11 cellular contexts compared by ENCODE assay signal in genomic region chr20:36827541-36828279, GRCh38. TPM values are rescaled to one million over a fixed set of nuclear protein-coding genes. Genes with fewer than 3 reads are reported as not detected.
DNase-seq lines count a peak whose midpoint lies in the region; ATAC-seq and TF ChIP-seq lines count a peak whose summit lies in the region.
"Had no signal": no experiment of that assay in that cellular context is flagged by ENCODE, and none has a peak within 500 bp of the region (broad histone marks: within the 10 kb centered on the region; RNA-seq: fewer than 3 reads in every experiment).

No MANE protein-coding gene starts in this region.

- H3K36me3 ChIP-seq in right atrium auricular region: peaks cover 17% of the 10 kb centered on the region
- H3K36me3 ChIP-seq in thyroid gland: peaks cover 17 to 20% of the 10 kb centered on the region in 2 donors

- H3K27me3 ChIP-seq in right atrium auricular region (no peaks in the 10 kb centered on the region), thyroid gland (no peaks in the 10 kb centered on the region)

- intact Hi-C loops in Right ventricle myocardium superior (cut with DNase I): no loop called here
- intact Hi-C loops in thyroid gland (cut with DNase I): no loop called here

- peaks cover 4% of the 10 kb centered on the region for H3K27me3 Mint-ChIP-seq in brain
- H3K27me3 Mint-ChIP-seq: naive thymus-derived CD8-positive, alpha-beta T cell had no signal

- H3K9me3 Mint-ChIP-seq in brain: no peaks in the 10 kb centered on the region
- H3K9me3 Mint-ChIP-seq: naive thymus-derived CD8-positive, alpha-beta T cell had no signal

- peaks cover 53% of the 10 kb centered on the region for H3K36me3 Mint-ChIP-seq in brain

- H3K4me1 ChIP-seq in right atrium auricular region: peaks cover 0 to 59% of the 10 kb centered on the region in 2 donors
- H3K4me1 ChIP-seq in thyroid gland: peaks cover 49 to 60% of the 10 kb centered on the region in 2 donors

- DNase-seq in Right ventricle myocardium superior (peak; percentile 80), right atrium auricular region (ENCODE audit: low spot score) (no peak), NOMO-1 treated with dmso at 0.1 percent for 144 hours (lab: John Stamatoyannopoulos, UW; ENCODE audit: unreplicated experiment) (no peak), thyroid gland (no peak), DMS53 (lab: John Stamatoyannopoulos, UW) (no peak), NOMO-1 (lab: John Stamatoyannopoulos, UW; ENCODE audit: unreplicated experiment in 2 of 2) (no peak)
- DNase-seq: naive thymus-derived CD8-positive, alpha-beta T cell; NCI-H510A treated with DMSO at 0.1 percent for 48 hours; stimulated activated CD8-positive, alpha-beta memory T cell treated with anti-CD3 and anti-CD28 coated beads, Interleukin-4, amount 100 ng/mL, for 48 hours had no signal

- H3K4me3 ChIP-seq in right atrium auricular region: no peak overlapping the region
- H3K4me3 ChIP-seq in thyroid gland (replicated peaks in 1 of 3): no peak overlapping the region

- TF ChIP-seq CTCF in right atrium auricular region (IDR thresholded peaks at IDR 0.05) (no peak), brain (conservative IDR thresholded peaks at IDR 0.05) (no peak), thyroid gland (IDR thresholded peaks at IDR 0.05) (no peak)

- H3K27ac ChIP-seq in right atrium auricular region (peak overlapping the region in 1 of 2 donors; percentile 40), thyroid gland (peak overlapping the region in 1 of 3 donors; percentile 29)

- H3K4me3 Mint-ChIP-seq in brain: no peak overlapping the region
- H3K4me3 Mint-ChIP-seq: naive thymus-derived CD8-positive, alpha-beta T cell had no signal

- H3K9me3 ChIP-seq in right atrium auricular region (no peaks in the 10 kb centered on the region), thyroid gland (no peaks in the 10 kb centered on the region)

- WGBS in thyroid gland, 2 donors: 84 to 86% methylated on average over 11 of the region's 11 CpGs

- peak overlapping the region in 3 of 5 experiments; percentile 27 to 63 (median 47) for H3K27ac Mint-ChIP-seq in brain
- H3K27ac Mint-ChIP-seq: naive thymus-derived CD8-positive, alpha-beta T cell had no signal

- no peak for TF ChIP-seq POLR2A in thyroid gland (IDR thresholded peaks at IDR 0.05)

- peaks cover 49% of the 10 kb centered on the region for H3K4me1 Mint-ChIP-seq in brain

- ATAC-seq in Right ventricle myocardium superior (ENCODE audit: poor library complexity): peak; percentile 65
- peak; percentile 77 for ATAC-seq in HG03025 (IDR thresholded peaks at IDR 0.05; ENCODE audit: low FRiP score, unreplicated experiment)
- ATAC-seq: naive thymus-derived CD8-positive, alpha-beta T cell had no signal

RNA-seq across cellular contexts. Expression of gene TLDC2, which starts 48.2 kb away (rescaled TPM):
- not detected for total RNA-seq in Right ventricle myocardium superior
- under 1 TPM in 1 of 2 donors, not detected in 1; 0.30 TPM for total RNA-seq in right atrium auricular region
- polyA plus RNA-seq in brain (ENCODE audit: insufficient read depth, low read depth, low replicate concordance): not detected
- total RNA-seq in thyroid gland: 1 to 10 TPM in 2 of 4 donors, under 1 TPM in 2; 0.45 to 2.5 (median 1.1) TPM
- total RNA-seq: naive thymus-derived CD8-positive, alpha-beta T cell had no signal

RNA-seq across cellular contexts. Expression of gene DSN1, which starts 54.1 kb away (rescaled TPM):
- total RNA-seq in Right ventricle myocardium superior (3.5 TPM), right atrium auricular region (1 to 10 TPM; 3.1 to 6.3 TPM), thyroid gland (10 to 100 TPM; 10.6 to 14.9 (median 13.0) TPM)
- 24.1 TPM for polyA plus RNA-seq in brain (ENCODE audit: insufficient read depth, low read depth, low replicate concordance)
